8 cellular contexts compared by ENCODE assay signal in the genomic region with DNA sequence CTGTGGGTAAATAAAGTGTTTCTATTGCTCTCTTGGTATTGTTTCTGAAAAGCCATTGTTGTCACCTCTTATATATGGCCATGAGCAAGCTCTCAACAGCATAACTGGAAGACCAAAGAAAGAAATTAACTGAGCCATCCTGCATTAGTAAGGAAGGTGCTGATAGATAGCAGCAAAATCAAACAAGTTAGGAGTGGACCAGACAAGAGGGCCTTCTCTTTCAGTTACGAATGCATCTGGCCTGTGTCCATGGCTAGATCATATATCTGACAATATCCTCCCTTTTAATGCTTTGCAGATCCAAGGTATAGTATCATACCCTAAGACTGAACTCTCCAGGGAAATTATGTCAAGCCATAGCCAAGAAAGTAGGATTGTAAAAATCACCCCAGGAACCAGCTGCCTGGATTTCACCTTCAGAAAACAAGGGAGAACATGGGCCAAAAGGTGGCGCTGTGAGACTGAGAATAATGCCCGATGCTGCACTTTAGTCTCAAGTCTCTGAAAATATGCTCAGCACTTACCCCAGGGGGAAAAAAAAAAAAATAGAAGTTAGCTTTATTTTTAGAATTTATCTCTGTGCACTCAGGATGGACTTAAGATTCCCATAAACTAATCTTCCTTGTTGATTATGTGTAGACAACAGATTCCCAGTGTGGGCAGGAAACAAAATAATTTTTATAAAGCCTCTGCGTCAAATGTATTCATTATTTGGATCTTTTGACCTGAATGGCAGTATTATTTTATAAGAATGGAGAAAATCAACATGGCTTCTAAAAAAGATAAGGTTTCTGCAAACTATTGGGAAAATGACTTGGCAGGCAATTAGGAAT.
DNase-seq lines count a peak whose midpoint lies in the region; ATAC-seq and TF ChIP-seq lines count a peak whose summit lies in the region.

No MANE protein-coding gene starts in this region.

- DNase-seq in GM06990 (ENCODE audit: extremely low read depth, insufficient read length) (peak; percentile 12), NCI-H524 treated with DMSO at 0.1 percent for 48 hours (lab: John Stamatoyannopoulos, UW) (peak; percentile 11), coronary artery (ENCODE audit: low spot score) (peak; percentile 77)
- peak; percentile 92 for DNase-seq in activated CD4-positive, alpha-beta T cell treated with anti-CD3 and anti-CD28 coated beads for 48 hours
- peak; percentile 70 to 76 (median 73) for DNase-seq in stimulated activated CD4-positive, alpha-beta T cell treated with anti-CD3 and anti-CD28 coated beads, TNF-alpha, amount 100 ng/mL, for 4 hours (ENCODE audit: low read depth in 3 of 3)

- H3K27me3 ChIP-seq in GM06990 (replicated peaks; ENCODE audit: control insufficient read depth, insufficient read depth, low read length) (no peaks in the 10 kb centered on the region; the same call in 1 of the 2 replicates), liver (ENCODE audit: control insufficient read depth in 4 of 4, insufficient read depth in 4 of 4, low read length in 3 of 4) (no peaks in the 10 kb centered on the region)

- H3K27ac ChIP-seq in coronary artery (no peak overlapping the region), liver (ENCODE audit: low read depth in 1 of 2, low read length in 2 of 2) (peak overlapping the region; percentile 3 to 51)

- H3K9ac ChIP-seq in liver (ENCODE audit: low read depth in 1 of 2, low read length in 2 of 2): peak overlapping the region in 1 of 2 donors; percentile 27

- H3K9me3 ChIP-seq in liver (ENCODE audit: control insufficient read depth in 4 of 4, low read length in 3 of 4): no peaks in the 10 kb centered on the region

- TF ChIP-seq RAD21 in liver (IDR thresholded peaks at IDR 0.05): peak; percentile 95 to 97

- peak; percentile 75 for TF ChIP-seq CTCF in GM06990 (IDR thresholded peaks at IDR 0.05; ENCODE audit: insufficient read depth, low read length, poor library complexity, severe bottlenecking)
- peak; percentile 48 for TF ChIP-seq CTCF in coronary artery (IDR thresholded peaks at IDR 0.05)
- TF ChIP-seq CTCF in liver (IDR thresholded peaks at IDR 0.05; ENCODE audit: low read depth, low read length, missing input control): peak; percentile 85

- WGBS in liver: 28% methylated on average over 4 of the region's 4 CpGs

- H3K4me3 ChIP-seq in GM06990 (replicated peaks; ENCODE audit: low read depth, low read length) (no peak overlapping the region), coronary artery (no peak overlapping the region), liver (ENCODE audit: low read depth in 1 of 3, low read length in 3 of 3) (no peak overlapping the region)

- ATAC-seq in HG03139 (IDR thresholded peaks at IDR 0.05; ENCODE audit: unreplicated experiment) (peak; percentile 73), HG03108 (IDR thresholded peaks at IDR 0.05; ENCODE audit: unreplicated experiment) (no peak)

- H3K36me3 ChIP-seq in GM06990 (ENCODE audit: control insufficient read depth, insufficient read depth, low read length) (no peaks in the 10 kb centered on the region), liver (ENCODE audit: control insufficient read depth in 4 of 4, insufficient read depth in 3 of 4, low read depth in 1 of 4, low read length in 3 of 4) (no peaks in the 10 kb centered on the region)

- H3K4me1 ChIP-seq in liver (ENCODE audit: control insufficient read depth in 4 of 4, insufficient read depth in 4 of 4, low read length in 3 of 4): peaks cover 2 to 13% (median 7%) of the 10 kb centered on the region in 4 donors

TF ChIP-seq in liver, 16 proteins besides CTCF, POLR2A, EP300 and RAD21:
- TF ChIP-seq HNF4A (conservative IDR thresholded peaks at IDR 0.05): peak; percentile 64 to 74
- TF ChIP-seq, protein P1, sequence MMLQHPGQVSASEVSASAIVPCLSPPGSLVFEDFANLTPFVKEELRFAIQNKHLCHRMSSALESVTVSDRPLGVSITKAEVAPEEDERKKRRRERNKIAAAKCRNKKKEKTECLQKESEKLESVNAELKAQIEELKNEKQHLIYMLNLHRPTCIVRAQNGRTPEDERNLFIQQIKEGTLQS (IDR thresholded peaks at IDR 0.05): no peak
- peak in 1 of 2 donors; percentile 4 for TF ChIP-seq RXRA (IDR thresholded peaks at IDR 0.05)
- no peak for TF ChIP-seq FOXA1 (IDR thresholded peaks at IDR 0.05)

Comparison
In these comparisons a context has a peak if more than half of its experiments do, and no peak if none do; other contexts are left out.
1. DNase-seq: peak in every context shown above with its lines; median percentile 92 in activated CD4-positive, alpha-beta T cell treated with anti-CD3 and anti-CD28 coated beads for 48 hours; 77 in coronary artery; 73 in stimulated activated CD4-positive, alpha-beta T cell treated with anti-CD3 and anti-CD28 coated beads, TNF-alpha, amount 100 ng/mL, for 4 hours; 12 in GM06990; 11 in NCI-H524 treated with DMSO at 0.1 percent for 48 hours.
2. H3K27ac ChIP-seq: peak in liver (2 of 2); none in coronary artery (0 of 2).
3. Peak in every context shown above with its lines, with median percentiles within 50 percentile points of each other: CTCF ChIP-seq.